1 cellular context compared by ENCODE assay signal in genomic region chr4:186326391-186326790, GRCh38.
TF ChIP-seq lines count a peak whose summit lies in the region.

No MANE protein-coding gene starts in this region.

TF ChIP-seq in WTC11, 78 proteins besides CTCF, POLR2A, EP300 and RAD21 (continued from another document):
- no peak for TF ChIP-seq AR (CRISPR knock-in tag; IDR thresholded peaks at IDR 0.05)
- no peak for TF ChIP-seq PRRX2 (CRISPR knock-in tag; IDR thresholded peaks at IDR 0.05)
